In the genomic region with DNA sequence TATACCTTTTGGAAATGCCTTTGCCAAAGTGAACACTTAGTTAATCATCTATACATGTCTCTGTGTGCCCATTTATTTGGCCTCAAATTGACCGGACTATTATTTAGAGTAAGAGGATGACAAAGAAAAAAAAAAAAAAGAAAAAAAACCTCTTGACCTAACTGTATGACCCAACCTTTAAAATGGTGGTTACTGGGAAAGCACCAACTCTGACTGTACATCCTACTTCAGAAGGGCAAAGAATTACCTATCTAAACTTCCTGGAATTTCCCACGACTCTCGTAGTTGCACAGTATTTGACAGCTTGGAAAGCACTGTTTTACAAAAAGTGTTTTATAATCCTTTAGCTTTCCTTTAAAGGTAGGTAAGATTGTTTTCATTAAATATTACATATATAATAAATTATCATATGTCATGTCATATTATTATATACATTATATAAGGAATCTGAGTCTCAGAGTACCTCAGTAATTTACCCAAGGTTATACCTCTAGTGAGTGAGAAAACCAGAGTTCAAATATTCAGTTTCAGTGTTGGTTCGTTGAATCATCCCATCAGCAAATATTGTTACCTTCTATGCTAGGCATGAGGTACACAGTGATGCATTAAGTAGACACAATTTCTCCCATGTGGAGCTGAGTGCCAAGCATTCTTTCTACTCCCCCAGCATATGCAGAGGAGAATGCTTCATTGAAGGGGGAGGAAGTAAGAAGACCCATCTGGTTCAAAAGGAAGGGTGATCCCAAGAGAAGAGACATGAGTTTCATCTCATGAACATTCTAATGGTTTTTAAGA, we compare ENCODE assay signal across 11 cellular contexts. TPM values are rescaled to one million over a fixed set of nuclear protein-coding genes. Genes with fewer than 3 reads are reported as not detected.
DNase-seq lines count a peak whose midpoint lies in the region; ATAC-seq and TF ChIP-seq lines count a peak whose summit lies in the region.
"Had no signal": no experiment of that assay in that cellular context is flagged by ENCODE, and none has a peak within 500 bp of the region (broad histone marks: within the 10 kb centered on the region; RNA-seq: fewer than 3 reads in every experiment).

No MANE protein-coding gene starts in this region.

- H3K4me1 Mint-ChIP-seq in activated naive CD4-positive, alpha-beta T cell treated with anti-CD3 and anti-CD28 coated beads for 36 hours (ENCODE audit: low read depth) = peaks cover 43% of the 10 kb centered on the region
- H3K4me1 Mint-ChIP-seq in central memory CD8-positive, alpha-beta T cell = peaks cover 59% of the 10 kb centered on the region
- peaks cover 14% of the 10 kb centered on the region for H3K4me1 Mint-ChIP-seq in HFFc6 (ENCODE audit: low read depth)

- H3K9me3 ChIP-seq in Loucy (ENCODE audit: insufficient read depth, low read depth, low read length) = no peaks in the 10 kb centered on the region
- H3K9me3 ChIP-seq in colonic mucosa = no peaks in the 10 kb centered on the region

- intact Hi-C loops in activated naive CD4-positive, alpha-beta T cell treated with anti-CD3 and anti-CD28 coated beads for 36 hours (cut with micrococcal nuclease) = loop anchor here (1.0 to 2.0 kb wide), 2 partner anchors 8 to 1093 kb away; partner anchors contain the start of gene MORF4L1
- intact Hi-C loops in colonic mucosa (cut with DNase I) = no loop called here

- H3K27me3 ChIP-seq in Loucy (ENCODE audit: insufficient read depth, low read length, poor library complexity, severe bottlenecking) (no peaks in the 10 kb centered on the region), colonic mucosa (no peaks in the 10 kb centered on the region)

- CTCF ChIA-PET in activated naive CD4-positive, alpha-beta T cell treated with anti-CD3 and anti-CD28 coated beads for 36 hours (lab: Charles Lee) = interaction anchor here (1.1 kb wide), 1 partner anchor 44 kb away, joined by 4 read pairs; no protein-coding TSS in a partner anchor

- H4K20me1 ChIP-seq in Loucy (ENCODE audit: insufficient read depth, low read length, poor library complexity, severe bottlenecking) = no peaks in the 10 kb centered on the region

- no peak overlapping the region for H3K4me2 ChIP-seq in Loucy (ENCODE audit: low read depth, low read length, poor library complexity, severe bottlenecking)

- H3K9me3 Mint-ChIP-seq in activated naive CD4-positive, alpha-beta T cell treated with anti-CD3 and anti-CD28 coated beads for 36 hours = no peaks in the 10 kb centered on the region
- no peaks in the 10 kb centered on the region for H3K9me3 Mint-ChIP-seq in central memory CD8-positive, alpha-beta T cell
- no peaks in the 10 kb centered on the region for H3K9me3 Mint-ChIP-seq in HFFc6

- H3K4me3 ChIP-seq in Loucy (ENCODE audit: low read length, poor library complexity, severe bottlenecking) = no peak overlapping the region
- H3K4me3 ChIP-seq in colonic mucosa = no peak overlapping the region

- H3K36me3 Mint-ChIP-seq in activated naive CD4-positive, alpha-beta T cell treated with anti-CD3 and anti-CD28 coated beads for 36 hours (ENCODE audit: low read depth) = peaks cover 57% of the 10 kb centered on the region
- peaks cover 8% of the 10 kb centered on the region for H3K36me3 Mint-ChIP-seq in central memory CD8-positive, alpha-beta T cell (ENCODE audit: insufficient read depth)
- H3K36me3 Mint-ChIP-seq in HFFc6 (ENCODE audit: low read depth) = no peaks in the 10 kb centered on the region

- ATAC-seq in central memory CD8-positive, alpha-beta T cell (replicated peaks; ENCODE audit: extremely low read depth, poor library complexity, severe bottlenecking) = no peak
- ATAC-seq in stimulated activated naive CD8-positive, alpha-beta T cell treated with anti-CD3 and anti-CD28 coated beads, Interleukin-15, Interleukin-2, amounts not matched to agents 100 U/mL and 50 U/mL, for 24 hours = peak; percentile 42

- H3K27ac ChIP-seq in colonic mucosa = no peak overlapping the region

- H3K9me2 ChIP-seq in Loucy (replicated peaks; ENCODE audit: low read depth, low read length) = no peaks in the 10 kb centered on the region

- no peaks in the 10 kb centered on the region for H3K79me2 ChIP-seq in Loucy (ENCODE audit: insufficient read depth, low read length)

- H3K36me3 ChIP-seq in Loucy (ENCODE audit: insufficient read depth, low read length) = no peaks in the 10 kb centered on the region
- no peaks in the 10 kb centered on the region for H3K36me3 ChIP-seq in colonic mucosa

- H3K4me3 Mint-ChIP-seq in activated naive CD4-positive, alpha-beta T cell treated with anti-CD3 and anti-CD28 coated beads for 36 hours = peak overlapping the region; percentile 90
- H3K4me3 Mint-ChIP-seq in central memory CD8-positive, alpha-beta T cell = peak overlapping the region; percentile 57
- no peak overlapping the region for H3K4me3 Mint-ChIP-seq in HFFc6

- H3K9ac ChIP-seq in Loucy (ENCODE audit: low read depth, low read length, poor library complexity, severe bottlenecking) = no peak overlapping the region
- no peak overlapping the region for H3K9ac ChIP-seq in colonic mucosa (ENCODE audit: low read depth in 2 of 2, low read length in 2 of 2)

- DNase-seq in activated naive CD4-positive, alpha-beta T cell treated with anti-CD3 and anti-CD28 coated beads for 36 hours = peak; percentile 31
- DNase-seq in activated naive CD4-positive, alpha-beta T cell treated with Interleukin-2 at 50 U/mL for 16 hours = no peak
- DNase-seq in central memory CD8-positive, alpha-beta T cell (ENCODE audit: low spot score in 2 of 2) = no peak
- no peak for DNase-seq in stimulated activated naive CD8-positive, alpha-beta T cell treated with anti-CD3 and anti-CD28 coated beads, Interleukin-15, Interleukin-2, amounts not matched to agents 100 U/mL and 50 U/mL, for 24 hours
- DNase-seq in colonic mucosa (no peak), HFFc6 (no peak), NCI-H524 (lab: John Stamatoyannopoulos, UW) (no peak)
- DNase-seq: foreskin melanocyte, NCI-H446 treated with DMSO at 0.1 percent for 48 hours had no signal

- no peaks in the 10 kb centered on the region for H3F3A ChIP-seq in Loucy (ENCODE audit: low read depth)

- peak overlapping the region; percentile 51; the same call in 1 of the 2 replicates for H2AFZ ChIP-seq in Loucy (ENCODE audit: low read length)

- no peaks in the 10 kb centered on the region for H3K27me3 Mint-ChIP-seq in activated naive CD4-positive, alpha-beta T cell treated with anti-CD3 and anti-CD28 coated beads for 36 hours (ENCODE audit: low read depth)
- no peaks in the 10 kb centered on the region for H3K27me3 Mint-ChIP-seq in central memory CD8-positive, alpha-beta T cell
- no peaks in the 10 kb centered on the region; the same call in 1 of the 2 replicates for H3K27me3 Mint-ChIP-seq in HFFc6 (ENCODE audit: insufficient read depth)

- TF ChIP-seq CTCF in Loucy (conservative IDR thresholded peaks at IDR 0.05; ENCODE audit: low read length) = no peak
- no peak for TF ChIP-seq CTCF in colonic mucosa (IDR thresholded peaks at IDR 0.05)
- no peak for TF ChIP-seq CTCF in HFFc6 (IDR thresholded peaks at IDR 0.05)

- peak overlapping the region; percentile 98 for H3K27ac Mint-ChIP-seq in activated naive CD4-positive, alpha-beta T cell treated with anti-CD3 and anti-CD28 coated beads for 36 hours
- peak overlapping the region; percentile 80 for H3K27ac Mint-ChIP-seq in central memory CD8-positive, alpha-beta T cell (ENCODE audit: low read depth)
- no peak overlapping the region for H3K27ac Mint-ChIP-seq in HFFc6

- H3K4me1 ChIP-seq in Loucy (ENCODE audit: insufficient read depth, low read length, poor library complexity, severe bottlenecking) (peaks cover 9% of the 10 kb centered on the region), colonic mucosa (no peaks in the 10 kb centered on the region)

RNA-seq across cellular contexts. Expression of gene BCL2A1, which starts 5.0 kb away (rescaled TPM):
- 10 to 100 TPM; 79.1 to 88.7 TPM for total RNA-seq in activated naive CD4-positive, alpha-beta T cell treated with anti-CD3 and anti-CD28 coated beads for 36 hours
- total RNA-seq in colonic mucosa = 1 to 10 TPM in 1 of 2 donors, under 1 TPM in 1; 0.86 to 1.5 TPM
- under 1 TPM in 2 of 6 experiments, not detected in 4; 0.27 to 0.46 TPM for total RNA-seq in HFFc6 (2021; fragmentation: NEBNext Ultra II Directional; extraction: Animal tissue kit (Norgen Biotek cat#: 25700))
- total RNA-seq: LHCN-M2 had no signal

Comparison
In these comparisons a context has a peak if more than half of its experiments do, and no peak if none do; other contexts are left out.
1. RNA of gene BCL2A1, which starts 5.0 kb away (total RNA-seq): 79.1 to 88.7 TPM in activated naive CD4-positive, alpha-beta T cell treated with anti-CD3 and anti-CD28 coated beads for 36 hours; 0.86 to 1.5 TPM in colonic mucosa and 0.27 to 0.46 TPM in HFFc6; every median in the first group is over 10 times any median in the second.